In genomic region chr5:139787568-139788293, GRCh38 we compare ENCODE assay signal across 1 cellular context.
TF ChIP-seq lines count a peak whose summit lies in the region.

No MANE protein-coding gene starts in this region.

TF ChIP-seq in HepG2, 621 proteins besides CTCF, POLR2A, EP300 and RAD21 (continued from another document and continues in another):
- TF ChIP-seq ZBTB14 (CRISPR knock-in tag; IDR thresholded peaks at IDR 0.05) (no peak), ZFYVE20 (CRISPR knock-in tag; IDR thresholded peaks at IDR 0.05; ENCODE audit: borderline replicate concordance, low read depth) (no peak), MAX (IDR thresholded peaks at IDR 0.05) (no peak), TBX2 (CRISPR knock-in tag; IDR thresholded peaks at IDR 0.05; ENCODE audit: borderline replicate concordance) (peak; percentile 50; the same call in 1 of the 2 replicates), TFAP4 (IDR thresholded peaks at IDR 0.05; ENCODE audit: borderline replicate concordance, low read depth) (no peak), CHD2 (IDR thresholded peaks at IDR 0.05; ENCODE audit: low read depth, low read length) (peak; percentile 81), HOXA5 (CRISPR knock-in tag; IDR thresholded peaks at IDR 0.05) (0 out of 2 replicates have a peak, but pooled peaks have one; percentile 29), TCF12 (IDR thresholded peaks at IDR 0.05) (no peak), TCF12 (CRISPR knock-in tag; IDR thresholded peaks at IDR 0.05) (no peak), TEF (CRISPR knock-in tag; IDR thresholded peaks at IDR 0.05) (no peak), NBN (conservative IDR thresholded peaks at IDR 0.05) (no peak), MAF1 (CRISPR knock-in tag; IDR thresholded peaks at IDR 0.05; ENCODE audit: borderline replicate concordance) (no peak), KDM5B (CRISPR knock-in tag; IDR thresholded peaks at IDR 0.05; ENCODE audit: borderline replicate concordance) (peak; percentile 49; the same call in 1 of the 2 replicates), PATZ1 (CRISPR knock-in tag; IDR thresholded peaks at IDR 0.05) (peak; percentile 96), ZBTB25 (CRISPR knock-in tag; IDR thresholded peaks at IDR 0.05) (no peak), ZNF605 (CRISPR knock-in tag; IDR thresholded peaks at IDR 0.05) (peak; percentile 79; the same call in 1 of the 2 replicates), CREBL2 (CRISPR knock-in tag; IDR thresholded peaks at IDR 0.05; ENCODE audit: borderline replicate concordance) (no peak), PRDM10 (CRISPR knock-in tag; IDR thresholded peaks at IDR 0.05; ENCODE audit: low read depth) (no peak), ZNF615 (CRISPR knock-in tag; IDR thresholded peaks at IDR 0.05; ENCODE audit: borderline replicate concordance) (no peak), AKAP8 (CRISPR knock-in tag; IDR thresholded peaks at IDR 0.05) (no peak), ZNF784 (CRISPR knock-in tag; IDR thresholded peaks at IDR 0.05; ENCODE audit: borderline replicate concordance) (no peak), DMTF1 (CRISPR knock-in tag; IDR thresholded peaks at IDR 0.05) (no peak), HBP1 (CRISPR knock-in tag; IDR thresholded peaks at IDR 0.05; ENCODE audit: low read depth) (no peak), SUZ12 (IDR thresholded peaks at IDR 0.05; ENCODE audit: low read depth, low read length) (0 out of 2 replicates have a peak, but pooled peaks have one; percentile 23), TFE3 (CRISPR knock-in tag; IDR thresholded peaks at IDR 0.05) (no peak), PLRG1 (conservative IDR thresholded peaks at IDR 0.05) (no peak), SNAPC4 (CRISPR knock-in tag; IDR thresholded peaks at IDR 0.05) (no peak)
